ENCODE assay signal across 16 cellular contexts in the genomic region with DNA sequence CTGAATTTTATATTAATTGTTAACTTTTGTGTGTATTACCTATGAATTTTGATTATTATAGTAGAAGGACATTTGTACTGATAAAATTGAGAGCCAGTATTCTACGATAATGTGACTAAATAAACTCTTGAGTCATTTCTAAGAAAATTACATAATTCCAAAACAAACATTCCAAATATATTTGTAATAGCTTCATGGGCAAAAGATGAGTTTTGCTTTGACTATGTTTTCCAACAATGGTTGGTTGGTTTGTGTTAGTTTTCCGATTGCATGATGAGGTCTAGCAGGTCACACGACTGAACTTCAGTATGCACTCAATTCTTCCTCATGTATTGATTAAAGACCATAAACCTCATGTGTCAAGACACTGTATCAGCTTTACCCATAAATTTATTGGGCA.
DNase-seq lines count a peak whose midpoint lies in the region; FAIRE-seq and TF ChIP-seq lines count a peak whose summit lies in the region.
"Had no signal": no experiment of that assay in that cellular context is flagged by ENCODE, and none has a peak within 500 bp of the region (broad histone marks: within the 10 kb centered on the region; RNA-seq: fewer than 3 reads in every experiment).

No MANE protein-coding gene starts in this region.

- H3K4me3 Mint-ChIP-seq in HFFc6 = no peak overlapping the region
- H3K4me3 Mint-ChIP-seq in astrocyte (ENCODE audit: unreplicated experiment) = no peak overlapping the region
- H3K4me3 Mint-ChIP-seq: activated CD8-positive, alpha-beta T cell treated with anti-CD3 and anti-CD28 coated beads for 36 hours; activated T-helper 17 cell treated with anti-CD3 and anti-CD28 coated beads, Interleukin-2, amount 50 U/mL, for 72 hours; CD4-positive, CD25-positive, alpha-beta regulatory T cell had no signal

- intact Hi-C loops in tibial artery (cut with DNase I; ENCODE audit: low total_unique reads) = no loop called here

- H3K9me3 ChIP-seq in astrocyte (ENCODE audit: insufficient read depth, low read depth, low read length) = no peaks in the 10 kb centered on the region
- H3K9me3 ChIP-seq in tibial artery = no peaks in the 10 kb centered on the region
- H3K9me3 ChIP-seq: SJSA1 had no signal

- FAIRE-seq in astrocyte (lab: Jason Lieb, UNC) = peak; percentile 86
- FAIRE-seq: GM12878 had no signal

- H3K4me3 ChIP-seq in astrocyte (ENCODE audit: insufficient read depth, low read depth, low read length) (no peak overlapping the region), tibial artery (no peak overlapping the region)
- H3K4me3 ChIP-seq: GM12878, SJSA1 had no signal

- H2AFZ ChIP-seq in astrocyte (ENCODE audit: low read depth, low read length) = no peak overlapping the region

- H3K27me3 Mint-ChIP-seq in HFFc6 (ENCODE audit: insufficient read depth) = no peaks in the 10 kb centered on the region
- H3K27me3 Mint-ChIP-seq in astrocyte (ENCODE audit: low read depth, unreplicated experiment) = no peaks in the 10 kb centered on the region
- H3K27me3 Mint-ChIP-seq: activated CD8-positive, alpha-beta T cell treated with anti-CD3 and anti-CD28 coated beads for 36 hours; activated T-helper 17 cell treated with anti-CD3 and anti-CD28 coated beads, Interleukin-2, amount 50 U/mL, for 72 hours; CD4-positive, CD25-positive, alpha-beta regulatory T cell had no signal

- peak overlapping the region; percentile 35 for H3K9ac ChIP-seq in astrocyte (ENCODE audit: low read length)

- peak overlapping the region; percentile 88 for H3K27ac ChIP-seq in astrocyte (ENCODE audit: low read depth, low read length)
- peak overlapping the region; percentile 21 to 61 for H3K27ac ChIP-seq in tibial artery
- H3K27ac ChIP-seq: HL-60, SJSA1 had no signal

- TF ChIP-seq CTCF in HFFc6 (IDR thresholded peaks at IDR 0.05) (no peak), astrocyte (IDR thresholded peaks at IDR 0.05; ENCODE audit: insufficient read depth, low read depth, low read length) (no peak), tibial artery (IDR thresholded peaks at IDR 0.05) (no peak)

- H3K4me1 Mint-ChIP-seq in HFFc6 (ENCODE audit: low read depth) = peaks cover 27% of the 10 kb centered on the region
- peaks cover 8% of the 10 kb centered on the region for H3K4me1 Mint-ChIP-seq in astrocyte (ENCODE audit: low read depth, unreplicated experiment)
- H3K4me1 Mint-ChIP-seq: activated T-helper 17 cell treated with anti-CD3 and anti-CD28 coated beads, Interleukin-2, amount 50 U/mL, for 72 hours had no signal

- peaks cover 18% of the 10 kb centered on the region for H3K4me1 ChIP-seq in astrocyte (ENCODE audit: insufficient read depth, low read length)
- H3K4me1 ChIP-seq in tibial artery = peaks cover 0 to 69% (median 22%) of the 10 kb centered on the region in 4 donors

- DNase-seq in HFFc6 (peak; percentile 59), astrocyte (ENCODE audit: low read depth) (peak; percentile 80), fibroblast of the conjunctiva (ENCODE audit: low read depth) (peak; percentile 49), tibial artery (no peak), mucosa of gallbladder (ENCODE audit: low spot score) (no peak)
- no peak for DNase-seq in activated CD4-positive, alpha-beta T cell treated with anti-CD3 and anti-CD28 coated beads for 4 hours
- DNase-seq in activated naive CD4-positive, alpha-beta T cell (lab: John Stamatoyannopoulos, UW) = no peak
- DNase-seq: activated CD8-positive, alpha-beta T cell treated with anti-CD3 and anti-CD28 coated beads for 36 hours; CD4-positive, CD25-positive, alpha-beta regulatory T cell; glutamatergic neuron; kidney; NCI-H2081 had no signal

- H3K36me3 ChIP-seq in astrocyte (ENCODE audit: insufficient read depth, low read length) (no peaks in the 10 kb centered on the region), tibial artery (no peaks in the 10 kb centered on the region)
- H3K36me3 ChIP-seq: SJSA1 had no signal

- no peaks in the 10 kb centered on the region for H3K79me2 ChIP-seq in astrocyte (ENCODE audit: insufficient read depth, low read length)

- peaks cover 12% of the 10 kb centered on the region; the same call in 1 of the 2 replicates for H3K36me3 Mint-ChIP-seq in HFFc6 (ENCODE audit: low read depth)
- H3K36me3 Mint-ChIP-seq in astrocyte (ENCODE audit: low read depth, unreplicated experiment) = no peaks in the 10 kb centered on the region
- H3K36me3 Mint-ChIP-seq: CD4-positive, CD25-positive, alpha-beta regulatory T cell had no signal

- H4K20me1 ChIP-seq in astrocyte (ENCODE audit: insufficient read depth, low read length) = no peaks in the 10 kb centered on the region

- H3K9me3 Mint-ChIP-seq in HFFc6 (no peaks in the 10 kb centered on the region), astrocyte (ENCODE audit: unreplicated experiment) (no peaks in the 10 kb centered on the region)
- H3K9me3 Mint-ChIP-seq: activated CD8-positive, alpha-beta T cell treated with anti-CD3 and anti-CD28 coated beads for 36 hours; activated T-helper 17 cell treated with anti-CD3 and anti-CD28 coated beads, Interleukin-2, amount 50 U/mL, for 72 hours; CD4-positive, CD25-positive, alpha-beta regulatory T cell had no signal

- peak overlapping the region; percentile 27 for H3K4me2 ChIP-seq in astrocyte (ENCODE audit: low read length)

- H3K27ac Mint-ChIP-seq in HFFc6 = no peak overlapping the region
- no peak overlapping the region for H3K27ac Mint-ChIP-seq in astrocyte (ENCODE audit: unreplicated experiment)
- H3K27ac Mint-ChIP-seq: activated CD8-positive, alpha-beta T cell treated with anti-CD3 and anti-CD28 coated beads for 36 hours; activated T-helper 17 cell treated with anti-CD3 and anti-CD28 coated beads, Interleukin-2, amount 50 U/mL, for 72 hours; CD4-positive, CD25-positive, alpha-beta regulatory T cell had no signal

- H3K27me3 ChIP-seq in astrocyte (ENCODE audit: insufficient read depth, low read length) (no peaks in the 10 kb centered on the region), tibial artery (no peaks in the 10 kb centered on the region)
- H3K27me3 ChIP-seq: SJSA1 had no signal

Comparison
In these comparisons a context has a peak if more than half of its experiments do, and no peak if none do; other contexts are left out.
1. DNase-seq: peak in HFFc6 (single experiment), astrocyte (single experiment) and fibroblast of the conjunctiva (single experiment); none in tibial artery (0 of 2), activated CD4-positive, alpha-beta T cell treated with anti-CD3 and anti-CD28 coated beads for 4 hours (0 of 2), activated naive CD4-positive, alpha-beta T cell (0 of 4) and mucosa of gallbladder (single experiment).